In genomic region chr3:184241447-184242296, GRCh38 we compare ENCODE assay signal across 8 cellular contexts. TPM values are rescaled to one million over a fixed set of nuclear protein-coding genes. Genes with fewer than 3 reads are reported as not detected.
A peak's percentile ranks its signal among the peaks of the same experiment; 100 is the strongest.
DNase-seq lines count a peak whose midpoint lies in the region; ATAC-seq, FAIRE-seq and TF ChIP-seq lines count a peak whose summit lies in the region.
"Had no signal": no experiment of that assay in that cellular context is flagged by ENCODE, and none has a peak within 500 bp of the region (broad histone marks: within the 10 kb centered on the region; RNA-seq: fewer than 3 reads in every experiment).

No MANE protein-coding gene starts in this region.

- H3K9me3 ChIP-seq in endothelial cell of umbilical vein (replicated peaks; ENCODE audit: control insufficient read depth, insufficient read depth, low read length), result no peaks in the 10 kb centered on the region
- no peaks in the 10 kb centered on the region for H3K9me3 ChIP-seq in pancreas
- H3K9me3 ChIP-seq: SJCRH30 had no signal

- intact Hi-C loops in endothelial cell of umbilical vein (cut with micrococcal nuclease), result loop anchor here (5.0 kb wide), 1 partner anchor 224 kb away; the partner anchor contains the start of gene ABCC5
- intact Hi-C loops in pancreas (cut with DNase I), result loop anchor here in 1 of 3 donors (10.0 kb wide), 2 partner anchors 47 to 347 kb away; no protein-coding TSS in a partner anchor

- WGBS in pancreas, 2 donors, result 5 to 9% methylated on average over 44 to 46 of the region's 46 CpGs

- H3K4me3 ChIP-seq in endothelial cell of umbilical vein (replicated peaks in 1 of 3; ENCODE audit: insufficient read depth in 1 of 3, low read depth in 1 of 3, low read length in 3 of 3), result no peak overlapping the region
- H3K4me3 ChIP-seq in pancreas, result peak overlapping the region in 3 of 4 donors; percentile 10 to 40 (median 37)
- H3K4me3 ChIP-seq: SJCRH30 had no signal

- POLR2A ChIA-PET in endothelial cell of umbilical vein (lab: Charles Lee), result no interaction called here

- peak; percentile 50 to 83 for TF ChIP-seq CTCF in endothelial cell of umbilical vein (IDR thresholded peaks at IDR 0.05; ENCODE audit: extremely low read depth in 1 of 2, insufficient read depth in 1 of 2, low read depth in 1 of 2, low read length in 2 of 2)
- TF ChIP-seq CTCF in pancreas (IDR thresholded peaks at IDR 0.05), result peak; percentile 53 to 61 (median 59)

- no peak overlapping the region for H3K4me2 ChIP-seq in endothelial cell of umbilical vein (ENCODE audit: insufficient read depth, low read length)

- peak; percentile 89 to 97 (median 95) for ATAC-seq in pancreas

- no peak overlapping the region for H3K9ac ChIP-seq in endothelial cell of umbilical vein (replicated peaks; ENCODE audit: extremely low read depth, insufficient read depth, low read length)

- H2AFZ ChIP-seq in endothelial cell of umbilical vein (ENCODE audit: low read depth, low read length), result no peak overlapping the region

- H3K27ac ChIP-seq in endothelial cell of umbilical vein (ENCODE audit: insufficient read depth, low read depth, low read length), result no peak overlapping the region
- H3K27ac ChIP-seq in pancreas, result peak overlapping the region in 1 of 4 donors; percentile 26
- H3K27ac ChIP-seq: SJCRH30 had no signal

- DNase-seq in ELF-1 (ENCODE audit: low read depth, low spot score) (peak; percentile 65), NCI-H2029 (lab: John Stamatoyannopoulos, UW) (peak; percentile 85), endothelial cell of umbilical vein (ENCODE audit: low read depth, low spot score) (peak; percentile 48), pancreas (peak; percentile 80 to 95 (median 86)), NCI-H446 treated with DMSO at 0.1 percent for 48 hours (lab: John Stamatoyannopoulos, UW) (no peak), NCI-H1048 (lab: John Stamatoyannopoulos, UW) (no peak), OCI-M1 (lab: John Stamatoyannopoulos, UW) (no peak)

- H3K79me2 ChIP-seq in endothelial cell of umbilical vein (ENCODE audit: control insufficient read depth, insufficient read depth, low read length), result no peaks in the 10 kb centered on the region

- CTCF ChIA-PET in endothelial cell of umbilical vein (lab: Charles Lee), result interaction anchor here (0.6 to 8.1 kb wide), 16 partner anchors 9 to 349 kb away, joined by 3 to 98 read pairs (median 5); partner anchors contain the start of genes ABCF3, AP2M1, CAMK2N2 and EIF2B5

- TF ChIP-seq POLR2A in endothelial cell of umbilical vein (IDR thresholded peaks at IDR 0.05; ENCODE audit: low read depth, low read length), result no peak

- FAIRE-seq in endothelial cell of umbilical vein (lab: Jason Lieb, UNC), result no peak
- FAIRE-seq in pancreas (lab: Jason Lieb, UNC), result no peak

- H4K20me1 ChIP-seq in endothelial cell of umbilical vein (replicated peaks; ENCODE audit: control insufficient read depth, extremely low read depth, insufficient read depth, low read length), result no peaks in the 10 kb centered on the region

- dilution Hi-C loops in endothelial cell of umbilical vein (cut with MboI; ENCODE audit: extremely low pct_ligation_motif_present, low sequenced_read_pairs), result no loop called here

- H3K27me3 ChIP-seq in endothelial cell of umbilical vein (ENCODE audit: control insufficient read depth in 2 of 2, insufficient read depth in 2 of 2, low read length in 2 of 2) (no peaks in the 10 kb centered on the region), pancreas (no peaks in the 10 kb centered on the region)
- H3K27me3 ChIP-seq: SJCRH30 had no signal

- no peaks in the 10 kb centered on the region for H3K4me1 ChIP-seq in endothelial cell of umbilical vein (ENCODE audit: control insufficient read depth, extremely low read depth, insufficient read depth, low read length)
- peaks cover 0 to 8% (median 0%) of the 10 kb centered on the region in 3 donors for H3K4me1 ChIP-seq in pancreas
- H3K4me1 ChIP-seq: SJCRH30 had no signal

- no peaks in the 10 kb centered on the region for H3K9me1 ChIP-seq in endothelial cell of umbilical vein (replicated peaks; ENCODE audit: control insufficient read depth, extremely low read depth, insufficient read depth, low read length)

- H3K36me3 ChIP-seq in endothelial cell of umbilical vein (ENCODE audit: control insufficient read depth in 2 of 2, extremely low read depth in 1 of 2, insufficient read depth in 2 of 2, low read length in 2 of 2), result peaks cover 0 to 21% of the 10 kb centered on the region in 2 experiments
- peaks cover 0 to 24% (median 12%) of the 10 kb centered on the region in 3 donors for H3K36me3 ChIP-seq in pancreas

- no TSS peak for BruUV-seq in endothelial cell of umbilical vein (replicated peaks; lab: Mats Ljungman, UMichigan)

TF ChIP-seq in endothelial cell of umbilical vein, 7 proteins besides CTCF, POLR2A, EP300 and RAD21 (continues in another document):
- TF ChIP-seq FOS (IDR thresholded peaks at IDR 0.05; ENCODE audit: borderline replicate concordance, insufficient read depth, low read length) (no peak), GATA2 (IDR thresholded peaks at IDR 0.05; ENCODE audit: insufficient read depth, insufficient read length, low read depth, low read length) (no peak), MAX (IDR thresholded peaks at IDR 0.05; ENCODE audit: insufficient read depth, insufficient read length) (no peak), MYC (IDR thresholded peaks at IDR 0.05; ENCODE audit: low read depth, low read length) (no peak), POLR2AphosphoS5 (IDR thresholded peaks at IDR 0.05; ENCODE audit: insufficient read depth, low read depth, low read length) (no peak), JUN (IDR thresholded peaks at IDR 0.05; ENCODE audit: borderline replicate concordance, insufficient read depth, insufficient read length, low read depth) (no peak)

RNA-seq across cellular contexts. Expression of gene ALG3, which starts 7.1 kb away (rescaled TPM):
- 37.7 and 42.9 TPM in 2 replicates for total RNA-seq in endothelial cell of umbilical vein
- polyA plus RNA-seq in endothelial cell of umbilical vein, result 99.9 and 102 TPM in 2 replicates
- polyA plus RNA-seq in endothelial cell of umbilical vein (2011; cell fraction: cytosol; rRNA removed), result 39.2 and 44.1 TPM in 2 replicates
- polyA plus RNA-seq in endothelial cell of umbilical vein (2011; cell fraction: nucleus; rRNA removed), result 45.4 and 49.9 TPM in 2 replicates
- 32.7 and 35.5 TPM in 2 replicates for polyA plus RNA-seq in endothelial cell of umbilical vein (2012)
- polyA minus RNA-seq in endothelial cell of umbilical vein, result 126 and 132 TPM in 2 replicates
- polyA minus RNA-seq in endothelial cell of umbilical vein (2011; cell fraction: cytosol; rRNA and poly(A)+ RNA removed), result 129 TPM
- polyA minus RNA-seq in endothelial cell of umbilical vein (2011; cell fraction: nucleus; rRNA and poly(A)+ RNA removed), result 38.5 and 50.1 TPM in 2 replicates
- total RNA-seq in pancreas, result 10 to 100 TPM; 14.1 to 25.7 (median 21.7) TPM
- 10 to 100 TPM; 26.2 to 26.5 TPM for polyA plus RNA-seq in pancreas

RNA-seq across cellular contexts. Expression of gene EEF1AKMT4, which starts 7.8 kb away (rescaled TPM):
- total RNA-seq in endothelial cell of umbilical vein (3.3 and 3.4 TPM in 2 replicates), pancreas (1 to 10 TPM; 1.9 to 5.3 (median 3.1) TPM)
- polyA plus RNA-seq in endothelial cell of umbilical vein (8.0 and 9.8 TPM in 2 replicates), pancreas (1 to 10 TPM; 1.8 to 3.1 TPM)
- polyA plus RNA-seq in endothelial cell of umbilical vein (2011; cell fraction: cytosol; rRNA removed), result 6.4 and 7.0 TPM in 2 replicates
- polyA plus RNA-seq in endothelial cell of umbilical vein (2011; cell fraction: nucleus; rRNA removed), result 2.3 TPM in 2 replicates
- 4.0 and 4.9 TPM in 2 replicates for polyA plus RNA-seq in endothelial cell of umbilical vein (2012)
- polyA minus RNA-seq in endothelial cell of umbilical vein, result 7.3 and 7.5 TPM in 2 replicates
- polyA minus RNA-seq in endothelial cell of umbilical vein (2011; cell fraction: cytosol; rRNA and poly(A)+ RNA removed), result 20.9 TPM
- polyA minus RNA-seq in endothelial cell of umbilical vein (2011; cell fraction: nucleus; rRNA and poly(A)+ RNA removed), result 1.4 and 1.5 TPM in 2 replicates

RNA-seq across cellular contexts. Expression of gene VWA5B2, which starts 12.3 kb away (rescaled TPM):
- total RNA-seq in endothelial cell of umbilical vein (not detected in 2 replicates), pancreas (1 to 10 TPM; 1.2 to 7.9 (median 4.5) TPM)
- polyA plus RNA-seq in endothelial cell of umbilical vein (0.03 TPM in 1 of 2 replicates, not detected in the other), pancreas (100 to 1,000 TPM in 1 of 2 donors, 10 to 100 TPM in 1; 30.3 to 105 TPM)
- polyA plus RNA-seq in endothelial cell of umbilical vein (2011; cell fraction: cytosol; rRNA removed), result not detected in 2 replicates
- 0.31 TPM in 1 of 2 replicates, not detected in the other for polyA plus RNA-seq in endothelial cell of umbilical vein (2011; cell fraction: nucleus; rRNA removed)
- not detected in 2 replicates for polyA plus RNA-seq in endothelial cell of umbilical vein (2012)
- polyA minus RNA-seq in endothelial cell of umbilical vein, result not detected in 2 replicates
- polyA minus RNA-seq in endothelial cell of umbilical vein (2011; cell fraction: cytosol; rRNA and poly(A)+ RNA removed), result not detected
- polyA minus RNA-seq in endothelial cell of umbilical vein (2011; cell fraction: nucleus; rRNA and poly(A)+ RNA removed), result not detected in 2 replicates

RNA-seq across cellular contexts. Expression of gene CAMK2N2, which starts 19.7 kb away (rescaled TPM):
- total RNA-seq in endothelial cell of umbilical vein (not detected in 2 replicates), pancreas (10 to 100 TPM in 5 of 6 donors, 1 to 10 TPM in 1; 7.5 to 33.7 (median 19.4) TPM)
- polyA plus RNA-seq in endothelial cell of umbilical vein (0.11 TPM in 1 of 2 replicates, not detected in the other), pancreas (10 to 100 TPM; 13.8 to 14.8 TPM)
- 0.06 and 0.07 TPM in 2 replicates for polyA plus RNA-seq in endothelial cell of umbilical vein (2011; cell fraction: cytosol; rRNA removed)
- not detected in 2 replicates for polyA plus RNA-seq in endothelial cell of umbilical vein (2011; cell fraction: nucleus; rRNA removed)
- not detected in 2 replicates for polyA plus RNA-seq in endothelial cell of umbilical vein (2012)
- 0.19 TPM in 1 of 2 replicates, not detected in the other for polyA minus RNA-seq in endothelial cell of umbilical vein
- 5.5 TPM for polyA minus RNA-seq in endothelial cell of umbilical vein (2011; cell fraction: cytosol; rRNA and poly(A)+ RNA removed)
- polyA minus RNA-seq in endothelial cell of umbilical vein (2011; cell fraction: nucleus; rRNA and poly(A)+ RNA removed), result not detected in 2 replicates

RNA-seq across cellular contexts. Expression of gene ECE2, which starts 34.1 kb away (rescaled TPM):
- total RNA-seq in endothelial cell of umbilical vein, result not detected in 2 replicates
- not detected in 2 replicates for polyA plus RNA-seq in endothelial cell of umbilical vein
- not detected in 2 replicates for polyA plus RNA-seq in endothelial cell of umbilical vein (2011; cell fraction: cytosol; rRNA removed)
- not detected in 2 replicates for polyA plus RNA-seq in endothelial cell of umbilical vein (2011; cell fraction: nucleus; rRNA removed)
- not detected in 2 replicates for polyA plus RNA-seq in endothelial cell of umbilical vein (2012)
- polyA minus RNA-seq in endothelial cell of umbilical vein, result not detected in 2 replicates
- polyA minus RNA-seq in endothelial cell of umbilical vein (2011; cell fraction: cytosol; rRNA and poly(A)+ RNA removed), result not detected
- polyA minus RNA-seq in endothelial cell of umbilical vein (2011; cell fraction: nucleus; rRNA and poly(A)+ RNA removed), result not detected in 2 replicates
- 10 to 100 TPM in 1 of 6 donors, 1 to 10 TPM in 5; 6.3 to 12.1 (median 8.8) TPM for total RNA-seq in pancreas
- polyA plus RNA-seq in pancreas, result 10 to 100 TPM in 1 of 2 donors, 1 to 10 TPM in 1; 7.7 to 25.4 TPM
- total RNA-seq: SJCRH30 had no signal

Comparison
In these comparisons a context has a peak if more than half of its experiments do, and no peak if none do; other contexts are left out.
1. DNase-seq: peak in ELF-1 (single experiment), NCI-H2029 (single experiment), endothelial cell of umbilical vein (single experiment) and pancreas (6 of 6); none in NCI-H446 treated with DMSO at 0.1 percent for 48 hours (single experiment), NCI-H1048 (single experiment) and OCI-M1 (single experiment).
2. H3K4me3 ChIP-seq: peak in pancreas (3 of 4); none in endothelial cell of umbilical vein (0 of 3).